ENCODE assay signal across 8 cellular contexts in genomic region chr17:73191443-73192218, GRCh38. TPM values are rescaled to one million over a fixed set of nuclear protein-coding genes. Genes with fewer than 3 reads are reported as not detected.
DNase-seq lines count a peak whose midpoint lies in the region; ATAC-seq and TF ChIP-seq lines count a peak whose summit lies in the region.

No MANE protein-coding gene starts in this region.

- peak overlapping the region; percentile 90 for H3K4me3 Mint-ChIP-seq in activated B cell treated with CpG ODN at 0.5 μM for 24 hours

- H3K36me3 Mint-ChIP-seq in activated B cell treated with CpG ODN at 0.5 μM for 24 hours (ENCODE audit: low read depth): peaks cover 11% of the 10 kb centered on the region

- CTCF ChIA-PET in activated B cell treated with CpG ODN at 0.5 μM for 24 hours (lab: Charles Lee): interaction anchor here (1.0 to 1.2 kb wide), 3 partner anchors 54 to 466 kb away, joined by 3 to 7 read pairs (median 5); no protein-coding TSS in a partner anchor

- intact Hi-C loops in activated B cell treated with CpG ODN at 0.5 μM for 24 hours (cut with micrococcal nuclease): loop anchor here (1.0 to 10.0 kb wide), 6 partner anchors 59 to 1011 kb away; partner anchors contain the start of genes RPL38 and SLC39A11

- POLR2A ChIA-PET in activated B cell treated with CpG ODN at 0.5 μM for 24 hours (lab: Charles Lee): interaction anchor here (0.6 to 3.3 kb wide), 6 partner anchors 18 to 530 kb away, joined by 3 to 17 read pairs (median 3); partner anchors contain the start of gene SSTR2

- H3K9me3 Mint-ChIP-seq in activated B cell treated with CpG ODN at 0.5 μM for 24 hours: no peaks in the 10 kb centered on the region

- DNase-seq in NCI-H2227 treated with DMSO at 0.1 percent for 48 hours (lab: John Stamatoyannopoulos, UW): peak; percentile 81
- peak; percentile 39 for DNase-seq in activated B cell treated with CpG ODN at 0.5 μM for 24 hours
- DNase-seq in cerebellar cortex (ENCODE audit: low spot score): peak; percentile 90
- peak; percentile 72 for DNase-seq in kidney tubule cell (ENCODE audit: low spot score)
- DNase-seq in stimulated activated CD4-positive, alpha-beta T cell treated with anti-CD3 and anti-CD28 coated beads, Interleukin-1b, Interleukin-23, amount 100 ng/mL, for 1 hour (ENCODE audit: low read depth in 2 of 2): peak; percentile 22 to 48

- ATAC-seq in HG02938 (IDR thresholded peaks at IDR 0.05; ENCODE audit: unreplicated experiment) (peak; percentile 36), activated B cell treated with CpG ODN at 0.5 μM for 24 hours (ENCODE audit: low read depth) (peak; percentile 26), HG03159 (IDR thresholded peaks at IDR 0.05; ENCODE audit: unreplicated experiment) (no peak)

- no peaks in the 10 kb centered on the region for H3K27me3 Mint-ChIP-seq in activated B cell treated with CpG ODN at 0.5 μM for 24 hours

- peak; percentile 88 for TF ChIP-seq CTCF in GM12872 (IDR thresholded peaks at IDR 0.05; ENCODE audit: insufficient read depth, low read depth, low read length)
- TF ChIP-seq CTCF in activated B cell treated with CpG ODN at 0.5 μM for 24 hours (IDR thresholded peaks at IDR 0.05): peak; percentile 48

- peak overlapping the region; percentile 67 for H3K27ac Mint-ChIP-seq in activated B cell treated with CpG ODN at 0.5 μM for 24 hours

- H3K4me1 Mint-ChIP-seq in activated B cell treated with CpG ODN at 0.5 μM for 24 hours: peaks cover 18% of the 10 kb centered on the region

RNA-seq across cellular contexts. Expression of gene COG1, which starts 1.2 kb away (rescaled TPM):
- total RNA-seq in activated B cell treated with CpG ODN at 0.5 μM for 24 hours: 35.7 and 42.2 TPM in 2 replicates

RNA-seq across cellular contexts. Expression of gene SSTR2, which starts 26.8 kb away (rescaled TPM):
- 0.32 and 0.89 TPM in 2 replicates for total RNA-seq in activated B cell treated with CpG ODN at 0.5 μM for 24 hours

Comparison
In these comparisons a context has a peak if more than half of its experiments do, and no peak if none do; other contexts are left out.
1. DNase-seq: peak in every context shown above with its lines; median percentile 90 in cerebellar cortex; 81 in NCI-H2227 treated with DMSO at 0.1 percent for 48 hours; 72 in kidney tubule cell; 39 in activated B cell treated with CpG ODN at 0.5 μM for 24 hours; 35 in stimulated activated CD4-positive, alpha-beta T cell treated with anti-CD3 and anti-CD28 coated beads, Interleukin-1b, Interleukin-23, amount 100 ng/mL, for 1 hour.